ENCODE assay signal across 1 cellular context in the genomic region with DNA sequence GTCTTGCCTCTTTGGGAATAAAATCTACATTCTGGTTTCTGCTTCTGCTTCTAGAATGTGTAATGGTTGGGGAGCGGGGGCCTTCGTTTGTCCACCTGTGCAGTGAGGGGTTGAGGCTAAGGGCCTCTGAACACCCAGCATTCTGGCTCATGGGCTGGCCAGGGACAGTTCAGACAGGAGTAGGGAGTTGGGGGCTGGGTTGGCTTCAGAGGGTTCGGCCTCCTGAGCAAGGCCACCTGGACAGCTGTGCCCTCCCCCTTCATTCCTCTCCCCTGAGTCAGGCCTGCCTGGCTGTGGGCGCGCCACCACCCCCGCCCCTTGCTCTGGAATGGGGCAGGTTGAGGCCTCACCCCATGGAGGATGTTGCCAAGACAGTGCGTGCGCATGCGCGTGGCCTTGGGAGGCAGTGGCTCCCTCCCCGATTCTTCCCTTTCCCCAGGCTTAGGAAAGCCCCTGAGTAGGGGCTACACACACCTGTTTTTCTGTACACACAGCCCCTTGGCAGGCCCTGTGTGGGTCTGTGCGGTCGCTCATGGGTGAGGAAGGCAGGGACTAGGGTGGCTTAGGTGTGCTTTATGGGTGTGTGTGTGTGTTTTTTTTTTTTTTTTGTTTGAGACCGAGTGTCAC.
TF ChIP-seq lines count a peak whose summit lies in the region.

No MANE protein-coding gene starts in this region.

TF ChIP-seq in HEK293, 187 proteins besides CTCF, POLR2A, EP300 and RAD21 (continued from another document and continues in another):
- TF ChIP-seq, protein P1, sequence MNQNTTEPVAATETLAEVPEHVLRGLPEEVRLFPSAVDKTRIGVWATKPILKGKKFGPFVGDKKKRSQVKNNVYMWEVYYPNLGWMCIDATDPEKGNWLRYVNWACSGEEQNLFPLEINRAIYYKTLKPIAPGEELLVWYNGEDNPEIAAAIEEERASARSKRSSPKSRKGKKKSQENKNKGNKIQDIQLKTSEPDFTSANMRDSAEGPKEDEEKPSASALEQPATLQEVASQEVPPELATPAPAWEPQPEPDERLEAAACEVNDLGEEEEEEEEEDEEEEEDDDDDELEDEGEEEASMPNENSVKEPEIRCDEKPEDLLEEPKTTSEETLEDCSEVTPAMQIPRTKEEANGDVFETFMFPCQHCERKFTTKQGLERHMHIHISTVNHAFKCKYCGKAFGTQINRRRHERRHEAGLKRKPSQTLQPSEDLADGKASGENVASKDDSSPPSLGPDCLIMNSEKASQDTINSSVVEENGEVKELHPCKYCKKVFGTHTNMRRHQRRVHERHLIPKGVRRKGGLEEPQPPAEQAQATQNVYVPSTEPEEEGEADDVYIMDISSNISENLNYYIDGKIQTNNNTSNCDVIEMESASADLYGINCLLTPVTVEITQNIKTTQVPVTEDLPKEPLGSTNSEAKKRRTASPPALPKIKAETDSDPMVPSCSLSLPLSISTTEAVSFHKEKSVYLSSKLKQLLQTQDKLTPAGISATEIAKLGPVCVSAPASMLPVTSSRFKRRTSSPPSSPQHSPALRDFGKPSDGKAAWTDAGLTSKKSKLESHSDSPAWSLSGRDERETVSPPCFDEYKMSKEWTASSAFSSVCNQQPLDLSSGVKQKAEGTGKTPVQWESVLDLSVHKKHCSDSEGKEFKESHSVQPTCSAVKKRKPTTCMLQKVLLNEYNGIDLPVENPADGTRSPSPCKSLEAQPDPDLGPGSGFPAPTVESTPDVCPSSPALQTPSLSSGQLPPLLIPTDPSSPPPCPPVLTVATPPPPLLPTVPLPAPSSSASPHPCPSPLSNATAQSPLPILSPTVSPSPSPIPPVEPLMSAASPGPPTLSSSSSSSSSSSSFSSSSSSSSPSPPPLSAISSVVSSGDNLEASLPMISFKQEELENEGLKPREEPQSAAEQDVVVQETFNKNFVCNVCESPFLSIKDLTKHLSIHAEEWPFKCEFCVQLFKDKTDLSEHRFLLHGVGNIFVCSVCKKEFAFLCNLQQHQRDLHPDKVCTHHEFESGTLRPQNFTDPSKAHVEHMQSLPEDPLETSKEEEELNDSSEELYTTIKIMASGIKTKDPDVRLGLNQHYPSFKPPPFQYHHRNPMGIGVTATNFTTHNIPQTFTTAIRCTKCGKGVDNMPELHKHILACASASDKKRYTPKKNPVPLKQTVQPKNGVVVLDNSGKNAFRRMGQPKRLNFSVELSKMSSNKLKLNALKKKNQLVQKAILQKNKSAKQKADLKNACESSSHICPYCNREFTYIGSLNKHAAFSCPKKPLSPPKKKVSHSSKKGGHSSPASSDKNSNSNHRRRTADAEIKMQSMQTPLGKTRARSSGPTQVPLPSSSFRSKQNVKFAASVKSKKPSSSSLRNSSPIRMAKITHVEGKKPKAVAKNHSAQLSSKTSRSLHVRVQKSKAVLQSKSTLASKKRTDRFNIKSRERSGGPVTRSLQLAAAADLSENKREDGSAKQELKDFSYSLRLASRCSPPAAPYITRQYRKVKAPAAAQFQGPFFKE (tag by site-specific recombination; IDR thresholded peaks at IDR 0.05; ENCODE audit: borderline replicate concordance), result no peak
- TF ChIP-seq ZNF521 (tag by site-specific recombination; IDR thresholded peaks at IDR 0.05), result no peak
- TF ChIP-seq GLI2 (tag by site-specific recombination; IDR thresholded peaks at IDR 0.05; ENCODE audit: borderline replicate concordance, low read depth), result no peak
- no peak for TF ChIP-seq YY1 (tag by site-specific recombination; IDR thresholded peaks at IDR 0.05)
- TF ChIP-seq KLF16 (tag by site-specific recombination; IDR thresholded peaks at IDR 0.05), result no peak
- TF ChIP-seq GLIS2 (tag by site-specific recombination; IDR thresholded peaks at IDR 0.05), result peak; percentile 77
- TF ChIP-seq ZNF677 (tag by site-specific recombination; IDR thresholded peaks at IDR 0.05), result no peak
- TF ChIP-seq ZNF776 (tag by site-specific recombination; IDR thresholded peaks at IDR 0.05; ENCODE audit: borderline replicate concordance), result no peak
- no peak for TF ChIP-seq ZNF140 (tag by site-specific recombination; IDR thresholded peaks at IDR 0.05)
- TF ChIP-seq ZNF221 (tag by site-specific recombination; IDR thresholded peaks at IDR 0.05; ENCODE audit: borderline replicate concordance), result no peak
- no peak for TF ChIP-seq ZNF626 (tag by site-specific recombination; IDR thresholded peaks at IDR 0.05)
- TF ChIP-seq ZNF302 (tag by site-specific recombination; IDR thresholded peaks at IDR 0.05; ENCODE audit: low read depth), result no peak
- TF ChIP-seq ZNF394 (tag by site-specific recombination; IDR thresholded peaks at IDR 0.05; ENCODE audit: borderline replicate concordance), result no peak
- no peak for TF ChIP-seq GLI4 (tag by site-specific recombination; IDR thresholded peaks at IDR 0.05)
- peak; percentile 29; the same call in 1 of the 2 replicates for TF ChIP-seq KLF8 (tag by site-specific recombination; IDR thresholded peaks at IDR 0.05)
- TF ChIP-seq ZNF792 (tag by site-specific recombination; IDR thresholded peaks at IDR 0.05), result no peak
- TF ChIP-seq, protein P2, sequence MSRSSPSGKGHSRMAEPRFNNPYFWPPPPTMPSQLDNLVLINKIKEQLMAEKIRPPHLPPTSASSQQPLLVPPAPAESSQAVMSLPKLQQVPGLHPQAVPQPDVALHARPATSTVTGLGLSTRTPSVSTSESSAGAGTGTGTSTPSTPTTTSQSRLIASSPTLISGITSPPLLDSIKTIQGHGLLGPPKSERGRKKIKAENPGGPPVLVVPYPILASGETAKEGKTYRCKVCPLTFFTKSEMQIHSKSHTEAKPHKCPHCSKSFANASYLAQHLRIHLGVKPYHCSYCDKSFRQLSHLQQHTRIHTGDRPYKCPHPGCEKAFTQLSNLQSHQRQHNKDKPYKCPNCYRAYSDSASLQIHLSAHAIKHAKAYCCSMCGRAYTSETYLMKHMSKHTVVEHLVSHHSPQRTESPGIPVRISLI (tag by site-specific recombination; IDR thresholded peaks at IDR 0.05), result no peak
- TF ChIP-seq GLIS1 (tag by site-specific recombination; IDR thresholded peaks at IDR 0.05), result peak; percentile 94
- TF ChIP-seq ZNF433 (tag by site-specific recombination; IDR thresholded peaks at IDR 0.05; ENCODE audit: low read depth), result no peak
- TF ChIP-seq ZNF596 (tag by site-specific recombination; IDR thresholded peaks at IDR 0.05), result no peak
- TF ChIP-seq, protein P3, sequence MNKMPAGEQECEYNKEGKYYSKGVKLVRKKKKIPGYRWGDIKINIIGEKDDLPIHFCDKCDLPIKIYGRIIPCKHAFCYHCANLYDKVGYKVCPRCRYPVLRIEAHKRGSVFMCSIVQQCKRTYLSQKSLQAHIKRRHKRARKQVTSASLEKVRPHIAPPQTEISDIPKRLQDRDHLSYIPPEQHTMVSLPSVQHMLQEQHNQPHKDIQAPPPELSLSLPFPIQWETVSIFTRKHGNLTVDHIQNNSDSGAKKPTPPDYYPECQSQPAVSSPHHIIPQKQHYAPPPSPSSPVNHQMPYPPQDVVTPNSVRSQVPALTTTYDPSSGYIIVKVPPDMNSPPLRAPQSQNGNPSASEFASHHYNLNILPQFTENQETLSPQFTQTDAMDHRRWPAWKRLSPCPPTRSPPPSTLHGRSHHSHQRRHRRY (tag by site-specific recombination; IDR thresholded peaks at IDR 0.05), result no peak
- TF ChIP-seq SP7 (tag by site-specific recombination; IDR thresholded peaks at IDR 0.05), result peak; percentile 70
- no peak for TF ChIP-seq ZNF10 (tag by site-specific recombination; IDR thresholded peaks at IDR 0.05)
- TF ChIP-seq ZNF175 (tag by site-specific recombination; IDR thresholded peaks at IDR 0.05), result no peak
- TF ChIP-seq ZNF341 (tag by site-specific recombination; IDR thresholded peaks at IDR 0.05; ENCODE audit: low read depth), result no peak
- TF ChIP-seq REPIN1 (tag by site-specific recombination; IDR thresholded peaks at IDR 0.05; ENCODE audit: low read depth), result no peak
- TF ChIP-seq ZSCAN30 (tag by site-specific recombination; IDR thresholded peaks at IDR 0.05), result no peak
- no peak for TF ChIP-seq ZNF138 (tag by site-specific recombination; IDR thresholded peaks at IDR 0.05; ENCODE audit: borderline replicate concordance)
- TF ChIP-seq ZNF529 (tag by site-specific recombination; IDR thresholded peaks at IDR 0.05; ENCODE audit: insufficient replicate concordance), result no peak
- TF ChIP-seq, protein P4, sequence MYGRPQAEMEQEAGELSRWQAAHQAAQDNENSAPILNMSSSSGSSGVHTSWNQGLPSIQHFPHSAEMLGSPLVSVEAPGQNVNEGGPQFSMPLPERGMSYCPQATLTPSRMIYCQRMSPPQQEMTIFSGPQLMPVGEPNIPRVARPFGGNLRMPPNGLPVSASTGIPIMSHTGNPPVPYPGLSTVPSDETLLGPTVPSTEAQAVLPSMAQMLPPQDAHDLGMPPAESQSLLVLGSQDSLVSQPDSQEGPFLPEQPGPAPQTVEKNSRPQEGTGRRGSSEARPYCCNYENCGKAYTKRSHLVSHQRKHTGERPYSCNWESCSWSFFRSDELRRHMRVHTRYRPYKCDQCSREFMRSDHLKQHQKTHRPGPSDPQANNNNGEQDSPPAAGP (tag by site-specific recombination; IDR thresholded peaks at IDR 0.05), result peak; percentile 89
- TF ChIP-seq ZNF555 (tag by site-specific recombination; conservative IDR thresholded peaks at IDR 0.05), result no peak
- TF ChIP-seq ZNF23 (tag by site-specific recombination; IDR thresholded peaks at IDR 0.05; ENCODE audit: borderline replicate concordance), result no peak
- TF ChIP-seq ZNF514 (tag by site-specific recombination; IDR thresholded peaks at IDR 0.05), result no peak
- no peak for TF ChIP-seq ZNF624 (tag by site-specific recombination; IDR thresholded peaks at IDR 0.05)
- TF ChIP-seq FEZF1 (tag by site-specific recombination; IDR thresholded peaks at IDR 0.05), result no peak
- TF ChIP-seq ZNF112 (tag by site-specific recombination; IDR thresholded peaks at IDR 0.05), result no peak
- TF ChIP-seq, protein P5, sequence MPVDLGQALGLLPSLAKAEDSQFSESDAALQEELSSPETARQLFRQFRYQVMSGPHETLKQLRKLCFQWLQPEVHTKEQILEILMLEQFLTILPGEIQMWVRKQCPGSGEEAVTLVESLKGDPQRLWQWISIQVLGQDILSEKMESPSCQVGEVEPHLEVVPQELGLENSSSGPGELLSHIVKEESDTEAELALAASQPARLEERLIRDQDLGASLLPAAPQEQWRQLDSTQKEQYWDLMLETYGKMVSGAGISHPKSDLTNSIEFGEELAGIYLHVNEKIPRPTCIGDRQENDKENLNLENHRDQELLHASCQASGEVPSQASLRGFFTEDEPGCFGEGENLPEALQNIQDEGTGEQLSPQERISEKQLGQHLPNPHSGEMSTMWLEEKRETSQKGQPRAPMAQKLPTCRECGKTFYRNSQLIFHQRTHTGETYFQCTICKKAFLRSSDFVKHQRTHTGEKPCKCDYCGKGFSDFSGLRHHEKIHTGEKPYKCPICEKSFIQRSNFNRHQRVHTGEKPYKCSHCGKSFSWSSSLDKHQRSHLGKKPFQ (tag by site-specific recombination; IDR thresholded peaks at IDR 0.05), result no peak
- TF ChIP-seq, protein P6, sequence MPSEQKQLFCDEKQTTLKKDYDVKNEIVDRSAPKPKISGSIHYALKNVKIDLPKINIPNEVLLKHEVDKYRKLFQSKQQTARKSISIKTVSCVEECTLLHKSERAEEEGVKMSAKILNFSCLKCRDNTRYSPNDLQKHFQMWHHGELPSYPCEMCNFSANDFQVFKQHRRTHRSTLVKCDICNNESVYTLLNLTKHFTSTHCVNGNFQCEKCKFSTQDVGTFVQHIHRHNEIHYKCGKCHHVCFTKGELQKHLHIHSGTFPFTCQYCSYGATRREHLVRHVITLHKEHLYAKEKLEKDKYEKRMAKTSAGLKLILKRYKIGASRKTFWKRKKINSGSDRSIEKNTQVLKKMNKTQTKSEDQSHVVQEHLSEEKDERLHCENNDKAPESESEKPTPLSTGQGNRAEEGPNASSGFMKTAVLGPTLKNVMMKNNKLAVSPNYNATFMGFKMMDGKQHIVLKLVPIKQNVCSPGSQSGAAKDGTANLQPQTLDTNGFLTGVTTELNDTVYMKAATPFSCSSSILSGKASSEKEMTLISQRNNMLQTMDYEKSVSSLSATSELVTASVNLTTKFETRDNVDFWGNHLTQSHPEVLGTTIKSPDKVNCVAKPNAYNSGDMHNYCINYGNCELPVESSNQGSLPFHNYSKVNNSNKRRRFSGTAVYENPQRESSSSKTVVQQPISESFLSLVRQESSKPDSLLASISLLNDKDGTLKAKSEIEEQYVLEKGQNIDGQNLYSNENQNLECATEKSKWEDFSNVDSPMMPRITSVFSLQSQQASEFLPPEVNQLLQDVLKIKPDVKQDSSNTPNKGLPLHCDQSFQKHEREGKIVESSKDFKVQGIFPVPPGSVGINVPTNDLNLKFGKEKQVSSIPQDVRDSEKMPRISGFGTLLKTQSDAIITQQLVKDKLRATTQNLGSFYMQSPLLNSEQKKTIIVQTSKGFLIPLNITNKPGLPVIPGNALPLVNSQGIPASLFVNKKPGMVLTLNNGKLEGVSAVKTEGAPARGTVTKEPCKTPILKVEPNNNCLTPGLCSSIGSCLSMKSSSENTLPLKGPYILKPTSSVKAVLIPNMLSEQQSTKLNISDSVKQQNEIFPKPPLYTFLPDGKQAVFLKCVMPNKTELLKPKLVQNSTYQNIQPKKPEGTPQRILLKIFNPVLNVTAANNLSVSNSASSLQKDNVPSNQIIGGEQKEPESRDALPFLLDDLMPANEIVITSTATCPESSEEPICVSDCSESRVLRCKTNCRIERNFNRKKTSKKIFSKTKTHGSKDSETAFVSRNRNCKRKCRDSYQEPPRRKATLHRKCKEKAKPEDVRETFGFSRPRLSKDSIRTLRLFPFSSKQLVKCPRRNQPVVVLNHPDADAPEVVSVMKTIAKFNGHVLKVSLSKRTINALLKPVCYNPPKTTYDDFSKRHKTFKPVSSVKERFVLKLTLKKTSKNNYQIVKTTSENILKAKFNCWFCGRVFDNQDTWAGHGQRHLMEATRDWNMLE (tag by site-specific recombination; conservative IDR thresholded peaks at IDR 0.05; ENCODE audit: low read depth), result no peak
- TF ChIP-seq ZNF239 (tag by site-specific recombination; IDR thresholded peaks at IDR 0.05), result no peak
- no peak for TF ChIP-seq PRDM1 (tag by site-specific recombination; IDR thresholded peaks at IDR 0.05)
- TF ChIP-seq GFI1B (tag by site-specific recombination; IDR thresholded peaks at IDR 0.05), result no peak
- no peak for TF ChIP-seq ZNF426 (tag by site-specific recombination; IDR thresholded peaks at IDR 0.05)
- TF ChIP-seq OSR2 (tag by site-specific recombination; IDR thresholded peaks at IDR 0.05), result no peak
- TF ChIP-seq ZNF133 (tag by site-specific recombination; IDR thresholded peaks at IDR 0.05), result no peak
- peak; percentile 91 for TF ChIP-seq KLF1 (tag by site-specific recombination; IDR thresholded peaks at IDR 0.05)
- TF ChIP-seq ZNF473 (tag by site-specific recombination; IDR thresholded peaks at IDR 0.05), result no peak
- no peak for TF ChIP-seq ZBTB8A (tag by site-specific recombination; IDR thresholded peaks at IDR 0.05)
- TF ChIP-seq ZNF561 (tag by site-specific recombination; IDR thresholded peaks at IDR 0.05; ENCODE audit: borderline replicate concordance), result no peak
- TF ChIP-seq ZEB2 (tag by site-specific recombination; IDR thresholded peaks at IDR 0.05), result no peak
